Comparison of ENCODE assay signal across 1 cellular context in the genomic region with DNA sequence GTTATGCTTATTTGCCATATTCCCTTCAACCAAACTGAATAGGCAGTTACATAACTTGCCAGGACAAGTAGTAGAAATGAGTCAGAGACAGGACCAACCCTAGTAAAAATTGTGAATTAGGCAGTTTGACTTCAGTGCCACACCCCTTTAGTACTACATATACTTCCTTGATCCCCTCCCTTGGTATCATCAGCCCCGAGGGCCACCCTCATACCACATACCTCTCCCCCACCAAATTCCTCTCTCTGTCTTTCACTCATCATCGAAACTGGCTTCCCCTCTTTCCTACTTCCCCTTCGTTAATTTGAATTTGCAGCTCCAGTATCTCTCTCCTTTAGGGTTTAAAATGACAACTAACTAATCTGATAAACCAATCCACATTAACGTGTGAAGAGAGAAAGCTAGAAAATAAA.
TF ChIP-seq lines count a peak whose summit lies in the region.

No MANE protein-coding gene starts in this region.

TF ChIP-seq in WTC11, 78 proteins besides CTCF, POLR2A, EP300 and RAD21 (continued from another document):
- TF ChIP-seq, protein P1, sequence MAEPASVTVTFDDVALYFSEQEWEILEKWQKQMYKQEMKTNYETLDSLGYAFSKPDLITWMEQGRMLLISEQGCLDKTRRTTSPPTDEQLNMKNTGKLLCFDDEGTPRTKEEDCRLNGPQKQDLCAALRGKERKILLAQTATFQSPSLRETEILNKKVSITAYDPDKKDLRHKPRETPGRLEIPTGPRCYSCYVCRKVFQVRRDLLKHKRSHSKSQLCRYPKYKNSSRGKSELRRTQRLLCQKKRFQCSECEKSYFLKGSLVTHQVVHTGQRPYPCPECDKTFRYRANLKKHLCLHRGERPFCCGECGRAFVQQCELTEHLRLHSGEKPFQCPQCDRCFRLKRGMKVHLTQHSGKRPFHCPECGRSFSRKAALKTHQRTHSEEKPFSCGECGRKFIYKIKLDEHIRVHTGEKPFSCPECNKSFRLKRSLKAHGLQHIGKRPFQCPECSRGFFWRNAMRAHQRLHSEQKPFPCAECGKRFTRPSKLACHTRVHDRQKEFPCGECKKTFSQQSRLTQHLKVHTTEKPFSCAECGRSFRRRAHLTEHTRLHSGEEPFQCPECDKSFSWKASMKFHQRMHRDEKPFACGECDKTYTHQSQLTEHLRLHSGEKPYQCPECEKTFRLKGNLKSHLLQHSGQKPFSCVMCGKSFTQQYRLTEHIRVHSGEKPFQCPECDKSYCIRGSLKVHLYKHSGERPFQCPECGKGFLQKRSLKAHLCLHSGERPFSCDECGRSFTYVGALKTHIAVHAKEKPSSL (CRISPR knock-in tag; conservative IDR thresholded peaks at IDR 0.05), result no peak
- TF ChIP-seq, protein P2, sequence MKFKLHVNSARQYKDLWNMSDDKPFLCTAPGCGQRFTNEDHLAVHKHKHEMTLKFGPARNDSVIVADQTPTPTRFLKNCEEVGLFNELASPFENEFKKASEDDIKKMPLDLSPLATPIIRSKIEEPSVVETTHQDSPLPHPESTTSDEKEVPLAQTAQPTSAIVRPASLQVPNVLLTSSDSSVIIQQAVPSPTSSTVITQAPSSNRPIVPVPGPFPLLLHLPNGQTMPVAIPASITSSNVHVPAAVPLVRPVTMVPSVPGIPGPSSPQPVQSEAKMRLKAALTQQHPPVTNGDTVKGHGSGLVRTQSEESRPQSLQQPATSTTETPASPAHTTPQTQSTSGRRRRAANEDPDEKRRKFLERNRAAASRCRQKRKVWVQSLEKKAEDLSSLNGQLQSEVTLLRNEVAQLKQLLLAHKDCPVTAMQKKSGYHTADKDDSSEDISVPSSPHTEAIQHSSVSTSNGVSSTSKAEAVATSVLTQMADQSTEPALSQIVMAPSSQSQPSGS (CRISPR knock-in tag; IDR thresholded peaks at IDR 0.05; ENCODE audit: borderline replicate concordance, low read depth), result no peak
- TF ChIP-seq ZNF219 (CRISPR knock-in tag; IDR thresholded peaks at IDR 0.05; ENCODE audit: borderline replicate concordance), result no peak
- TF ChIP-seq CREB1 (CRISPR knock-in tag; IDR thresholded peaks at IDR 0.05), result no peak
- TF ChIP-seq, protein P3, sequence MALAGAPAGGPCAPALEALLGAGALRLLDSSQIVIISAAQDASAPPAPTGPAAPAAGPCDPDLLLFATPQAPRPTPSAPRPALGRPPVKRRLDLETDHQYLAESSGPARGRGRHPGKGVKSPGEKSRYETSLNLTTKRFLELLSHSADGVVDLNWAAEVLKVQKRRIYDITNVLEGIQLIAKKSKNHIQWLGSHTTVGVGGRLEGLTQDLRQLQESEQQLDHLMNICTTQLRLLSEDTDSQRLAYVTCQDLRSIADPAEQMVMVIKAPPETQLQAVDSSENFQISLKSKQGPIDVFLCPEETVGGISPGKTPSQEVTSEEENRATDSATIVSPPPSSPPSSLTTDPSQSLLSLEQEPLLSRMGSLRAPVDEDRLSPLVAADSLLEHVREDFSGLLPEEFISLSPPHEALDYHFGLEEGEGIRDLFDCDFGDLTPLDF (CRISPR knock-in tag; IDR thresholded peaks at IDR 0.05), result no peak
- TF ChIP-seq, protein P4, sequence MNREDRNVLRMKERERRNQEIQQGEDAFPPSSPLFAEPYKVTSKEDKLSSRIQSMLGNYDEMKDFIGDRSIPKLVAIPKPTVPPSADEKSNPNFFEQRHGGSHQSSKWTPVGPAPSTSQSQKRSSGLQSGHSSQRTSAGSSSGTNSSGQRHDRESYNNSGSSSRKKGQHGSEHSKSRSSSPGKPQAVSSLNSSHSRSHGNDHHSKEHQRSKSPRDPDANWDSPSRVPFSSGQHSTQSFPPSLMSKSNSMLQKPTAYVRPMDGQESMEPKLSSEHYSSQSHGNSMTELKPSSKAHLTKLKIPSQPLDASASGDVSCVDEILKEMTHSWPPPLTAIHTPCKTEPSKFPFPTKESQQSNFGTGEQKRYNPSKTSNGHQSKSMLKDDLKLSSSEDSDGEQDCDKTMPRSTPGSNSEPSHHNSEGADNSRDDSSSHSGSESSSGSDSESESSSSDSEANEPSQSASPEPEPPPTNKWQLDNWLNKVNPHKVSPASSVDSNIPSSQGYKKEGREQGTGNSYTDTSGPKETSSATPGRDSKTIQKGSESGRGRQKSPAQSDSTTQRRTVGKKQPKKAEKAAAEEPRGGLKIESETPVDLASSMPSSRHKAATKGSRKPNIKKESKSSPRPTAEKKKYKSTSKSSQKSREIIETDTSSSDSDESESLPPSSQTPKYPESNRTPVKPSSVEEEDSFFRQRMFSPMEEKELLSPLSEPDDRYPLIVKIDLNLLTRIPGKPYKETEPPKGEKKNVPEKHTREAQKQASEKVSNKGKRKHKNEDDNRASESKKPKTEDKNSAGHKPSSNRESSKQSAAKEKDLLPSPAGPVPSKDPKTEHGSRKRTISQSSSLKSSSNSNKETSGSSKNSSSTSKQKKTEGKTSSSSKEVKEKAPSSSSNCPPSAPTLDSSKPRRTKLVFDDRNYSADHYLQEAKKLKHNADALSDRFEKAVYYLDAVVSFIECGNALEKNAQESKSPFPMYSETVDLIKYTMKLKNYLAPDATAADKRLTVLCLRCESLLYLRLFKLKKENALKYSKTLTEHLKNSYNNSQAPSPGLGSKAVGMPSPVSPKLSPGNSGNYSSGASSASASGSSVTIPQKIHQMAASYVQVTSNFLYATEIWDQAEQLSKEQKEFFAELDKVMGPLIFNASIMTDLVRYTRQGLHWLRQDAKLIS (CRISPR knock-in tag; IDR thresholded peaks at IDR 0.05; ENCODE audit: borderline replicate concordance), result no peak
- TF ChIP-seq, protein P5, sequence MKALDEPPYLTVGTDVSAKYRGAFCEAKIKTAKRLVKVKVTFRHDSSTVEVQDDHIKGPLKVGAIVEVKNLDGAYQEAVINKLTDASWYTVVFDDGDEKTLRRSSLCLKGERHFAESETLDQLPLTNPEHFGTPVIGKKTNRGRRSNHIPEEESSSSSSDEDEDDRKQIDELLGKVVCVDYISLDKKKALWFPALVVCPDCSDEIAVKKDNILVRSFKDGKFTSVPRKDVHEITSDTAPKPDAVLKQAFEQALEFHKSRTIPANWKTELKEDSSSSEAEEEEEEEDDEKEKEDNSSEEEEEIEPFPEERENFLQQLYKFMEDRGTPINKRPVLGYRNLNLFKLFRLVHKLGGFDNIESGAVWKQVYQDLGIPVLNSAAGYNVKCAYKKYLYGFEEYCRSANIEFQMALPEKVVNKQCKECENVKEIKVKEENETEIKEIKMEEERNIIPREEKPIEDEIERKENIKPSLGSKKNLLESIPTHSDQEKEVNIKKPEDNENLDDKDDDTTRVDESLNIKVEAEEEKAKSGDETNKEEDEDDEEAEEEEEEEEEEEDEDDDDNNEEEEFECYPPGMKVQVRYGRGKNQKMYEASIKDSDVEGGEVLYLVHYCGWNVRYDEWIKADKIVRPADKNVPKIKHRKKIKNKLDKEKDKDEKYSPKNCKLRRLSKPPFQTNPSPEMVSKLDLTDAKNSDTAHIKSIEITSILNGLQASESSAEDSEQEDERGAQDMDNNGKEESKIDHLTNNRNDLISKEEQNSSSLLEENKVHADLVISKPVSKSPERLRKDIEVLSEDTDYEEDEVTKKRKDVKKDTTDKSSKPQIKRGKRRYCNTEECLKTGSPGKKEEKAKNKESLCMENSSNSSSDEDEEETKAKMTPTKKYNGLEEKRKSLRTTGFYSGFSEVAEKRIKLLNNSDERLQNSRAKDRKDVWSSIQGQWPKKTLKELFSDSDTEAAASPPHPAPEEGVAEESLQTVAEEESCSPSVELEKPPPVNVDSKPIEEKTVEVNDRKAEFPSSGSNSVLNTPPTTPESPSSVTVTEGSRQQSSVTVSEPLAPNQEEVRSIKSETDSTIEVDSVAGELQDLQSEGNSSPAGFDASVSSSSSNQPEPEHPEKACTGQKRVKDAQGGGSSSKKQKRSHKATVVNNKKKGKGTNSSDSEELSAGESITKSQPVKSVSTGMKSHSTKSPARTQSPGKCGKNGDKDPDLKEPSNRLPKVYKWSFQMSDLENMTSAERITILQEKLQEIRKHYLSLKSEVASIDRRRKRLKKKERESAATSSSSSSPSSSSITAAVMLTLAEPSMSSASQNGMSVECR (CRISPR knock-in tag; IDR thresholded peaks at IDR 0.05; ENCODE audit: borderline replicate concordance), result no peak
- no peak for TF ChIP-seq ATF1 (CRISPR knock-in tag; IDR thresholded peaks at IDR 0.05)
